Comparison of ENCODE assay signal across 10 cellular contexts in genomic region chr1:9653195-9653782, GRCh38. TPM values are rescaled to one million over a fixed set of nuclear protein-coding genes. Genes with fewer than 3 reads are reported as not detected.
DNase-seq lines count a peak whose midpoint lies in the region; ATAC-seq and TF ChIP-seq lines count a peak whose summit lies in the region.
"Had no signal": no experiment of that assay in that cellular context is flagged by ENCODE, and none has a peak within 500 bp of the region (broad histone marks: within the 10 kb centered on the region; RNA-seq: fewer than 3 reads in every experiment).

No MANE protein-coding gene starts in this region.

- H3K27me3 ChIP-seq in DOHH2 (ENCODE audit: control insufficient read depth, low read length): no peaks in the 10 kb centered on the region
- H3K27me3 ChIP-seq in Karpas-422 (ENCODE audit: low read length): no peaks in the 10 kb centered on the region
- no peaks in the 10 kb centered on the region for H3K27me3 ChIP-seq in neutrophil

- peak overlapping the region; percentile 87 for H3K4me3 Mint-ChIP-seq in activated naive CD8-positive, alpha-beta T cell treated with anti-CD3 and anti-CD28 coated beads for 36 hours
- H3K4me3 Mint-ChIP-seq in progenitor cell of endocrine pancreas (ENCODE audit: low read depth): no peak overlapping the region

- DNase-seq in Karpas-422: peak; percentile 78
- no peak for DNase-seq in activated naive CD8-positive, alpha-beta T cell treated with anti-CD3 and anti-CD28 coated beads for 36 hours
- DNase-seq in NCI-H510A (lab: John Stamatoyannopoulos, UW): no peak
- no peak for DNase-seq in progenitor cell of endocrine pancreas (ENCODE audit: low spot score, unreplicated experiment)
- DNase-seq: NCI-H1092 treated with DMSO at 0.1 percent for 48 hours had no signal

- peaks cover 19% of the 10 kb centered on the region for H3F3A ChIP-seq in DOHH2 (ENCODE audit: control insufficient read depth, insufficient read depth)

- H3K36me3 ChIP-seq in DOHH2 (ENCODE audit: control insufficient read depth, low read length) (no peaks in the 10 kb centered on the region), Karpas-422 (ENCODE audit: insufficient read depth, low read length) (no peaks in the 10 kb centered on the region), neutrophil (peaks cover 3% of the 10 kb centered on the region)

- no peaks in the 10 kb centered on the region for H4K20me1 ChIP-seq in DOHH2 (ENCODE audit: control insufficient read depth, insufficient read depth, low read depth, low read length)
- H4K20me1 ChIP-seq in Karpas-422 (ENCODE audit: insufficient read depth, low read depth, low read length): no peaks in the 10 kb centered on the region

- H3K4me2 ChIP-seq in DOHH2 (ENCODE audit: low read length) (peak overlapping the region; percentile 85), Karpas-422 (ENCODE audit: low read depth, low read length, poor library complexity, severe bottlenecking) (peak overlapping the region; percentile 86)

- peaks cover 48% of the 10 kb centered on the region for H3K79me2 ChIP-seq in DOHH2 (ENCODE audit: control insufficient read depth, low read length)
- peaks cover 33% of the 10 kb centered on the region for H3K79me2 ChIP-seq in Karpas-422 (ENCODE audit: low read length)

- peak overlapping the region; percentile 94 for H3K9ac ChIP-seq in Karpas-422 (ENCODE audit: low read length)

- TF ChIP-seq CTCF in DOHH2 (IDR thresholded peaks at IDR 0.05; ENCODE audit: low read depth, low read length, poor library complexity, severe bottlenecking) (no peak), neutrophil (IDR thresholded peaks at IDR 0.05) (no peak), progenitor cell of endocrine pancreas (IDR thresholded peaks at IDR 0.05; ENCODE audit: unreplicated experiment) (no peak)

- H3K36me3 Mint-ChIP-seq in activated naive CD8-positive, alpha-beta T cell treated with anti-CD3 and anti-CD28 coated beads for 36 hours: peaks cover 39% of the 10 kb centered on the region
- H3K36me3 Mint-ChIP-seq in progenitor cell of endocrine pancreas (ENCODE audit: insufficient read depth): no peaks in the 10 kb centered on the region

- H3K4me1 ChIP-seq in DOHH2 (ENCODE audit: control insufficient read depth, low read length) (peaks cover 60% of the 10 kb centered on the region), Karpas-422 (ENCODE audit: low read length) (peaks cover 65% of the 10 kb centered on the region), neutrophil (ENCODE audit: control insufficient read depth in 1 of 2, insufficient read depth in 1 of 2, low read depth in 1 of 2, low read length in 1 of 2) (peaks cover 65 to 75% of the 10 kb centered on the region in 2 experiments)

- no peaks in the 10 kb centered on the region for H3K9me3 Mint-ChIP-seq in activated naive CD8-positive, alpha-beta T cell treated with anti-CD3 and anti-CD28 coated beads for 36 hours
- no peaks in the 10 kb centered on the region for H3K9me3 Mint-ChIP-seq in progenitor cell of endocrine pancreas (ENCODE audit: low read depth)

- ATAC-seq in GM18907 (IDR thresholded peaks at IDR 0.05; ENCODE audit: unreplicated experiment) (no peak), GM21529 (IDR thresholded peaks at IDR 0.05; ENCODE audit: unreplicated experiment) (no peak)

- H3K4me1 Mint-ChIP-seq in activated naive CD8-positive, alpha-beta T cell treated with anti-CD3 and anti-CD28 coated beads for 36 hours: peaks cover 66% of the 10 kb centered on the region
- peaks cover 2% of the 10 kb centered on the region for H3K4me1 Mint-ChIP-seq in progenitor cell of endocrine pancreas (ENCODE audit: low read depth)

- H3K9me3 ChIP-seq in DOHH2 (ENCODE audit: control insufficient read depth, insufficient read depth, low read length) (no peaks in the 10 kb centered on the region), Karpas-422 (ENCODE audit: low read length) (no peaks in the 10 kb centered on the region), neutrophil (no peaks in the 10 kb centered on the region)

- H3K4me3 ChIP-seq in DOHH2 (ENCODE audit: low read length) (peak overlapping the region; percentile 86), Karpas-422 (ENCODE audit: low read length) (peak overlapping the region; percentile 80), neutrophil (ENCODE audit: low read depth in 1 of 2, low read length in 1 of 2) (peak overlapping the region; percentile 97 to 99)

- no peaks in the 10 kb centered on the region for H3K9me2 ChIP-seq in DOHH2 (replicated peaks; ENCODE audit: control insufficient read depth, low read length)
- no peaks in the 10 kb centered on the region for H3K9me2 ChIP-seq in Karpas-422 (replicated peaks; ENCODE audit: insufficient read depth, low read length)

- peak overlapping the region; percentile 90 for H3K27ac ChIP-seq in DOHH2 (ENCODE audit: low read depth, low read length)
- H3K27ac ChIP-seq in Karpas-422 (ENCODE audit: low read length): peak overlapping the region; percentile 95
- peak overlapping the region; percentile 100 for H3K27ac ChIP-seq in neutrophil
- H3K27ac ChIP-seq: epithelial cell of prostate had no signal

- no peaks in the 10 kb centered on the region for H3K27me3 Mint-ChIP-seq in activated naive CD8-positive, alpha-beta T cell treated with anti-CD3 and anti-CD28 coated beads for 36 hours
- H3K27me3 Mint-ChIP-seq in progenitor cell of endocrine pancreas: peaks cover 63% of the 10 kb centered on the region

- H3K27ac Mint-ChIP-seq in activated naive CD8-positive, alpha-beta T cell treated with anti-CD3 and anti-CD28 coated beads for 36 hours: peak overlapping the region; percentile 99
- no peak overlapping the region for H3K27ac Mint-ChIP-seq in progenitor cell of endocrine pancreas

- no peak overlapping the region; the same call in 1 of the 2 replicates for H2AFZ ChIP-seq in Karpas-422 (ENCODE audit: low read length)

RNA-seq across cellular contexts. Expression of gene PIK3CD, which starts 1.8 kb away (rescaled TPM):
- total RNA-seq in Karpas-422 (2014; rRNA removed; shearing (Covaris generic); ENCODE audit: low replicate concordance): 30.5 and 43.5 TPM in 2 replicates
- total RNA-seq in activated naive CD8-positive, alpha-beta T cell treated with anti-CD3 and anti-CD28 coated beads for 36 hours: 100 to 1,000 TPM; 131 to 134 TPM
- 13.7 and 15.7 TPM in 2 replicates for total RNA-seq in progenitor cell of endocrine pancreas
